ENCODE assay signal across 1 cellular context in the genomic region with DNA sequence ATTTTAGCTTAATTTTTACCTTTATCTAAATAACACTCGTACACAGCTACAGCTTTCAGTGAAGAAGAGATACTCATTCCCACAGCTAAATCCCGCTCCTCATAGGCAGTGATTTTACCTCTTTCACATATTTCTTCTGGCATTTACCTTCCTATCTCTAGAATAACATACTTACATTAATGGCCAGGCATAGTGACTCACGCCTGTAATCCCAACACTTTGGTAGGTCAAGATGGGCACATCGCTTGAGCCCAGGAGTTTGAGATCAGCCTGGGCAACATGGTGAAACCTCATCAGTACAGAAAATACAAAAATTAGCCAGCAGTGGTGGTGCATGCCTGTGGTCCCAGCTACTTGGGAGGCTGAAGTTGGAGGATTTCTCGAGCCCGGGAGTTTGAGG.
TF ChIP-seq lines count a peak whose summit lies in the region.

No MANE protein-coding gene starts in this region.

TF ChIP-seq in HCT116, 20 proteins besides CTCF, POLR2A, EP300 and RAD21 (continued from another document):
- TF ChIP-seq, protein P1, sequence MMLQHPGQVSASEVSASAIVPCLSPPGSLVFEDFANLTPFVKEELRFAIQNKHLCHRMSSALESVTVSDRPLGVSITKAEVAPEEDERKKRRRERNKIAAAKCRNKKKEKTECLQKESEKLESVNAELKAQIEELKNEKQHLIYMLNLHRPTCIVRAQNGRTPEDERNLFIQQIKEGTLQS (IDR thresholded peaks at IDR 0.05): no peak
- TF ChIP-seq SIN3A (IDR thresholded peaks at IDR 0.05; ENCODE audit: low read depth) (no peak), ZNF274 (IDR thresholded peaks at IDR 0.05; ENCODE audit: low read depth, low read length) (no peak), TCF7L2 (IDR thresholded peaks at IDR 0.05; ENCODE audit: borderline replicate concordance, extremely low read depth, insufficient read depth, insufficient read length) (no peak), ZFX (IDR thresholded peaks at IDR 0.05) (no peak), EZH2phosphoT487 (IDR thresholded peaks at IDR 0.05; ENCODE audit: borderline replicate concordance) (no peak), SP1 (IDR thresholded peaks at IDR 0.05; ENCODE audit: low read depth) (no peak), YY1 (IDR thresholded peaks at IDR 0.05; ENCODE audit: extremely low read depth, insufficient replicate concordance, low read depth, low read length) (no peak), POLR2AphosphoS5 (IDR thresholded peaks at IDR 0.05; ENCODE audit: low read depth, low read length) (no peak), ELF1 (IDR thresholded peaks at IDR 0.05; ENCODE audit: borderline replicate concordance, low read depth) (no peak), SRF (IDR thresholded peaks at IDR 0.05; ENCODE audit: low read depth) (no peak), FOSL1 (IDR thresholded peaks at IDR 0.05; ENCODE audit: low read depth) (no peak)
- TF ChIP-seq, protein P2, sequence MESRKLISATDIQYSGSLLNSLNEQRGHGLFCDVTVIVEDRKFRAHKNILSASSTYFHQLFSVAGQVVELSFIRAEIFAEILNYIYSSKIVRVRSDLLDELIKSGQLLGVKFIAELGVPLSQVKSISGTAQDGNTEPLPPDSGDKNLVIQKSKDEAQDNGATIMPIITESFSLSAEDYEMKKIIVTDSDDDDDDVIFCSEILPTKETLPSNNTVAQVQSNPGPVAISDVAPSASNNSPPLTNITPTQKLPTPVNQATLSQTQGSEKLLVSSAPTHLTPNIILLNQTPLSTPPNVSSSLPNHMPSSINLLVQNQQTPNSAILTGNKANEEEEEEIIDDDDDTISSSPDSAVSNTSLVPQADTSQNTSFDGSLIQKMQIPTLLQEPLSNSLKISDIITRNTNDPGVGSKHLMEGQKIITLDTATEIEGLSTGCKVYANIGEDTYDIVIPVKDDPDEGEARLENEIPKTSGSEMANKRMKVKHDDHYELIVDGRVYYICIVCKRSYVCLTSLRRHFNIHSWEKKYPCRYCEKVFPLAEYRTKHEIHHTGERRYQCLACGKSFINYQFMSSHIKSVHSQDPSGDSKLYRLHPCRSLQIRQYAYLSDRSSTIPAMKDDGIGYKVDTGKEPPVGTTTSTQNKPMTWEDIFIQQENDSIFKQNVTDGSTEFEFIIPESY (IDR thresholded peaks at IDR 0.05; ENCODE audit: extremely low read depth, insufficient replicate concordance, low read length): no peak
- TF ChIP-seq, protein P3, sequence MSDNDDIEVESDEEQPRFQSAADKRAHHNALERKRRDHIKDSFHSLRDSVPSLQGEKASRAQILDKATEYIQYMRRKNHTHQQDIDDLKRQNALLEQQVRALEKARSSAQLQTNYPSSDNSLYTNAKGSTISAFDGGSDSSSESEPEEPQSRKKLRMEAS (IDR thresholded peaks at IDR 0.05): no peak
